Comparison of ENCODE assay signal across 9 cellular contexts in the genomic region with DNA sequence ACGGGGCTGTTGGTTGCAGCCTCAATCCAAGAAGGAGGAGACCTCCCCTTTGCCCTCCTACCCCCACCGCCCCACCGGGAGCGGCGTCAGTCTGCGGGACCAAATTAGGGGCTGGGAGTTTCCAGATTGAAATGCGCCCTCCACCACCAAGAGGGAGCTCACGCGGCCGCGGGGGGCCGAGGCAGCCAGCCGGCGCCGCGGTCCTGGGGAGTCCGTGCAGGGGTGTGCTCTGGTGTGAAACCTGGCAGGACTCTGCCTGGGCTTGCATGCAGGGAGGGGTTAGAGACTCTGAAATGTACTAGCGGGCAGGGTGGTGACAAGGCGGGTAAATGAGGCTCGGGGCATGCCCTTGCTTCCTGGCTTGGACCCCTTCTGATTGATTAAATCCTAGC. TPM values are rescaled to one million over a fixed set of nuclear protein-coding genes. Genes with fewer than 3 reads are reported as not detected.
DNase-seq lines count a peak whose midpoint lies in the region; ATAC-seq and TF ChIP-seq lines count a peak whose summit lies in the region.
"Had no signal": no experiment of that assay in that cellular context is flagged by ENCODE, and none has a peak within 500 bp of the region (broad histone marks: within the 10 kb centered on the region; RNA-seq: fewer than 3 reads in every experiment).

No MANE protein-coding gene starts in this region.

- no peaks in the 10 kb centered on the region for H3K36me3 ChIP-seq in HUES48 (ENCODE audit: control insufficient read depth, insufficient read depth, low read length)
- no peaks in the 10 kb centered on the region for H3K36me3 ChIP-seq in breast epithelium
- H3K36me3 ChIP-seq in stomach smooth muscle (ENCODE audit: control insufficient read depth in 2 of 2, insufficient read depth in 2 of 2, low read length in 2 of 2), result no peaks in the 10 kb centered on the region

- peaks cover 8% of the 10 kb centered on the region for H3K9me3 Mint-ChIP-seq in Calu3 (ENCODE audit: low read depth, unreplicated experiment)

- no peak for TF ChIP-seq CTCF in breast epithelium (IDR thresholded peaks at IDR 0.05)
- TF ChIP-seq CTCF in Calu3 (IDR thresholded peaks at IDR 0.05; ENCODE audit: unreplicated experiment), result no peak

- H3K9me3 ChIP-seq in HUES48 (ENCODE audit: control insufficient read depth, insufficient read depth, low read length) (no peaks in the 10 kb centered on the region), breast epithelium (no peaks in the 10 kb centered on the region), stomach smooth muscle (ENCODE audit: control insufficient read depth in 2 of 2, low read length in 2 of 2) (peaks cover 4 to 6% of the 10 kb centered on the region in 2 donors)

- peaks cover 19% of the 10 kb centered on the region for H3K27me3 Mint-ChIP-seq in Calu3 (ENCODE audit: unreplicated experiment)

- peaks cover 54% of the 10 kb centered on the region for H3K27me3 ChIP-seq in HUES48 (ENCODE audit: control insufficient read depth, insufficient read depth, low read length)
- peaks cover 6 to 25% of the 10 kb centered on the region in 2 donors for H3K27me3 ChIP-seq in breast epithelium
- peaks cover 12 to 22% of the 10 kb centered on the region in 2 donors for H3K27me3 ChIP-seq in stomach smooth muscle (ENCODE audit: control insufficient read depth in 1 of 2, insufficient read depth in 2 of 2, low read length in 2 of 2)

- H3K27ac ChIP-seq in HUES48 (ENCODE audit: low read depth, low read length) (peak overlapping the region; percentile 75), breast epithelium (no peak overlapping the region), stomach smooth muscle (ENCODE audit: low read length) (no peak overlapping the region)

- H3K9ac ChIP-seq in HUES48 (ENCODE audit: low read depth, low read length) (no peak overlapping the region), stomach smooth muscle (ENCODE audit: low read length in 2 of 2) (no peak overlapping the region)

- H3K36me3 Mint-ChIP-seq in Calu3 (ENCODE audit: insufficient read depth, unreplicated experiment), result peaks cover 21% of the 10 kb centered on the region

- TF ChIP-seq POLR2A in breast epithelium (IDR thresholded peaks at IDR 0.05), result no peak

- H3K4me1 ChIP-seq in HUES48 (ENCODE audit: control insufficient read depth, insufficient read depth, low read length), result no peaks in the 10 kb centered on the region
- peaks cover 0 to 6% of the 10 kb centered on the region in 2 donors for H3K4me1 ChIP-seq in breast epithelium
- peaks cover 17% of the 10 kb centered on the region for H3K4me1 ChIP-seq in stomach smooth muscle (ENCODE audit: control insufficient read depth, insufficient read depth, low read length)

- H3K27ac Mint-ChIP-seq in Calu3 (ENCODE audit: unreplicated experiment), result no peak overlapping the region

- CTCF ChIA-PET in Calu3 (lab: Charles Lee), result no interaction called here

- no peak for DNase-seq in breast epithelium (ENCODE audit: low spot score in 2 of 2)
- peak; percentile 54 for DNase-seq in iris pigment epithelial cell (ENCODE audit: low read depth)
- no peak for DNase-seq in Ammon's horn (ENCODE audit: low spot score)
- DNase-seq in NCI-H82 (lab: John Stamatoyannopoulos, UW), result no peak
- no peak for DNase-seq in Calu3
- DNase-seq: foreskin melanocyte had no signal

- BruUV-seq in Calu3 (replicated peaks; lab: Mats Ljungman, UMichigan), result no TSS peak

- no peak for ATAC-seq in HG03457 (IDR thresholded peaks at IDR 0.05; ENCODE audit: unreplicated experiment)

- H3K4me3 Mint-ChIP-seq in Calu3 (ENCODE audit: low read depth, unreplicated experiment), result no peak overlapping the region

- peak overlapping the region; percentile 55 for H3K4me3 ChIP-seq in HUES48 (ENCODE audit: low read depth, low read length)
- H3K4me3 ChIP-seq in breast epithelium, result peak overlapping the region; percentile 42 to 71 (median 58)
- H3K4me3 ChIP-seq in stomach smooth muscle (ENCODE audit: low read length in 2 of 2), result peak overlapping the region; percentile 52 to 74

- intact Hi-C loops in breast epithelium (cut with DNase I; ENCODE audit: low total_unique reads) (no loop called here), Calu3 (cut with micrococcal nuclease; ENCODE audit: unreplicated experiment) (no loop called here)

- peaks cover 14% of the 10 kb centered on the region for H3K4me1 Mint-ChIP-seq in Calu3 (ENCODE audit: low read depth, unreplicated experiment)

RNA-seq across cellular contexts. Expression of a gene that starts 1.0 kb away (rescaled TPM):
- total RNA-seq in breast epithelium, result 1 to 10 TPM in 2 of 3 donors, under 1 TPM in 1; 0.88 to 7.5 (median 1.8) TPM
- 0.22 and 0.31 TPM in 2 replicates for total RNA-seq in Calu3 (2022)
